In genomic region chr19:7677664-7678311, GRCh38 we compare ENCODE assay signal across 16 cellular contexts. TPM values are rescaled to one million over a fixed set of nuclear protein-coding genes. Genes with fewer than 3 reads are reported as not detected.
DNase-seq lines count a peak whose midpoint lies in the region; ATAC-seq and TF ChIP-seq lines count a peak whose summit lies in the region.
"Had no signal": no experiment of that assay in that cellular context is flagged by ENCODE, and none has a peak within 500 bp of the region (broad histone marks: within the 10 kb centered on the region; RNA-seq: fewer than 3 reads in every experiment).

No MANE protein-coding gene starts in this region.

- peak overlapping the region; percentile 96 for H3K4me2 ChIP-seq in BLaER1

- H3K4me3 Mint-ChIP-seq in activated T-helper 1 cell treated with anti-CD3 and anti-CD28 coated beads, Interleukin-12 subunit alpha, Interleukin-12 subunit beta, Interleukin-2, Interleukin-4 antibody, amounts not matched to agents 30 ng/mL and 10 ng/mL and 1 ng/mL, durations not matched to agents 14 hours and 24 hours and 36 hours: no peak overlapping the region
- peak overlapping the region in 3 of 8 donors; percentile 4 to 57 (median 20) for H3K4me3 Mint-ChIP-seq in naive B cell
- H3K4me3 Mint-ChIP-seq in effector memory CD8-positive, alpha-beta T cell: no peak overlapping the region

- H3K36me3 ChIP-seq in BLaER1: peaks cover 9% of the 10 kb centered on the region

- intact Hi-C loops in activated T-helper 1 cell treated with anti-CD3 and anti-CD28 coated beads, Interleukin-12 subunit alpha, Interleukin-12 subunit beta, Interleukin-2, Interleukin-4 antibody, amounts not matched to agents 30 ng/mL and 10 ng/mL and 1 ng/mL, durations not matched to agents 14 hours and 24 hours and 36 hours (cut with micrococcal nuclease): no loop called here

- H4K20me1 ChIP-seq in BLaER1: peaks cover 30% of the 10 kb centered on the region

- no peak for DNase-seq in activated T-helper 1 cell treated with anti-CD3 and anti-CD28 coated beads, Interleukin-12 subunit alpha, Interleukin-12 subunit beta, Interleukin-2, Interleukin-4 antibody, amounts not matched to agents 30 ng/mL and 10 ng/mL and 1 ng/mL, durations not matched to agents 14 hours and 24 hours and 36 hours (ENCODE audit: low spot score)
- no peak for DNase-seq in naive B cell
- DNase-seq in GM03348 (ENCODE audit: low spot score): no peak
- no peak for DNase-seq in ureter (ENCODE audit: low spot score)
- no peak for DNase-seq in effector memory CD8-positive, alpha-beta T cell
- DNase-seq: activated effector memory CD4-positive, alpha-beta T cell treated with Interleukin-2 at 50 U/mL for 16 hours; KBM-7; left lung; NCI-H1105 treated with DMSO at 0.1 percent for 48 hours; NCI-H748 treated with DMSO at 0.1 percent for 48 hours; stimulated activated CD4-positive, alpha-beta T cell treated with anti-CD3 and anti-CD28 coated beads, Interleukin-15, amount 100 ng/mL, for 24 hours had no signal

- no peak overlapping the region for H3K9ac ChIP-seq in BLaER1

- peaks cover 29% of the 10 kb centered on the region for H3K27me3 Mint-ChIP-seq in activated T-helper 1 cell treated with anti-CD3 and anti-CD28 coated beads, Interleukin-12 subunit alpha, Interleukin-12 subunit beta, Interleukin-2, Interleukin-4 antibody, amounts not matched to agents 30 ng/mL and 10 ng/mL and 1 ng/mL, durations not matched to agents 14 hours and 24 hours and 36 hours (ENCODE audit: insufficient read depth)
- peaks cover 20 to 36% (median 26%) of the 10 kb centered on the region in 3 donors for H3K27me3 Mint-ChIP-seq in naive B cell
- peaks cover 49 to 63% of the 10 kb centered on the region in 2 donors for H3K27me3 Mint-ChIP-seq in effector memory CD8-positive, alpha-beta T cell

- H3K27ac ChIP-seq in BLaER1: no peak overlapping the region
- H3K27ac ChIP-seq: gastroesophageal sphincter had no signal

- H3K9me3 Mint-ChIP-seq in activated T-helper 1 cell treated with anti-CD3 and anti-CD28 coated beads, Interleukin-12 subunit alpha, Interleukin-12 subunit beta, Interleukin-2, Interleukin-4 antibody, amounts not matched to agents 30 ng/mL and 10 ng/mL and 1 ng/mL, durations not matched to agents 14 hours and 24 hours and 36 hours: no peaks in the 10 kb centered on the region
- H3K9me3 Mint-ChIP-seq in naive B cell: peaks cover 0 to 10% (median 2%) of the 10 kb centered on the region in 7 donors
- H3K9me3 Mint-ChIP-seq in effector memory CD8-positive, alpha-beta T cell: no peaks in the 10 kb centered on the region

- H3K27me3 ChIP-seq in BLaER1: peaks cover 14% of the 10 kb centered on the region

- peak; percentile 26; the same call in 1 of the 3 replicates for TF ChIP-seq CTCF in GM12872 (IDR thresholded peaks at IDR 0.05; ENCODE audit: insufficient read depth, low read depth, low read length)

- H3K4me1 ChIP-seq in BLaER1: peaks cover 81% of the 10 kb centered on the region

- peaks cover 8% of the 10 kb centered on the region for H3K36me3 Mint-ChIP-seq in activated T-helper 1 cell treated with anti-CD3 and anti-CD28 coated beads, Interleukin-12 subunit alpha, Interleukin-12 subunit beta, Interleukin-2, Interleukin-4 antibody, amounts not matched to agents 30 ng/mL and 10 ng/mL and 1 ng/mL, durations not matched to agents 14 hours and 24 hours and 36 hours (ENCODE audit: low read depth)
- H3K36me3 Mint-ChIP-seq in naive B cell: no peaks in the 10 kb centered on the region
- peaks cover 33% of the 10 kb centered on the region for H3K36me3 Mint-ChIP-seq in effector memory CD8-positive, alpha-beta T cell (ENCODE audit: insufficient read depth)

- H3K27ac Mint-ChIP-seq in activated T-helper 1 cell treated with anti-CD3 and anti-CD28 coated beads, Interleukin-12 subunit alpha, Interleukin-12 subunit beta, Interleukin-2, Interleukin-4 antibody, amounts not matched to agents 30 ng/mL and 10 ng/mL and 1 ng/mL, durations not matched to agents 14 hours and 24 hours and 36 hours: peak overlapping the region; percentile 27
- H3K27ac Mint-ChIP-seq in naive B cell: peak overlapping the region; percentile 24 to 94 (median 67)
- H3K27ac Mint-ChIP-seq in effector memory CD8-positive, alpha-beta T cell: peak overlapping the region in 1 of 2 donors; percentile 57

- H3K9me3 ChIP-seq in BLaER1: peaks cover 7% of the 10 kb centered on the region; the same call in 1 of the 2 replicates

- peaks cover 56% of the 10 kb centered on the region for H3K4me1 Mint-ChIP-seq in activated T-helper 1 cell treated with anti-CD3 and anti-CD28 coated beads, Interleukin-12 subunit alpha, Interleukin-12 subunit beta, Interleukin-2, Interleukin-4 antibody, amounts not matched to agents 30 ng/mL and 10 ng/mL and 1 ng/mL, durations not matched to agents 14 hours and 24 hours and 36 hours (ENCODE audit: low read depth)
- peaks cover 40 to 67% (median 53%) of the 10 kb centered on the region in 3 donors for H3K4me1 Mint-ChIP-seq in naive B cell
- H3K4me1 Mint-ChIP-seq in effector memory CD8-positive, alpha-beta T cell (ENCODE audit: low read depth in 2 of 2): peaks cover 27 to 40% of the 10 kb centered on the region in 2 donors

- no peak overlapping the region for H3K4me3 ChIP-seq in BLaER1
- H3K4me3 ChIP-seq: gastroesophageal sphincter had no signal

- ATAC-seq in naive B cell (ENCODE audit: low read depth in 2 of 2): no peak
- no peak for ATAC-seq in effector memory CD8-positive, alpha-beta T cell (replicated peaks)
- ATAC-seq: gastroesophageal sphincter, left lung had no signal

RNA-seq across cellular contexts. Expression of gene MCEMP1, which starts 0.9 kb away (rescaled TPM):
- total RNA-seq in activated T-helper 1 cell treated with anti-CD3 and anti-CD28 coated beads, Interleukin-12 subunit alpha, Interleukin-12 subunit beta, Interleukin-2, Interleukin-4 antibody, amounts not matched to agents 30 ng/mL and 10 ng/mL and 1 ng/mL, durations not matched to agents 14 hours and 24 hours and 36 hours: not detected in 2 replicates
- polyA plus RNA-seq in naive B cell (ENCODE audit: low read depth in 6 of 6): under 1 TPM in 2 of 6 donors, not detected in 4; 0.39 to 0.58 TPM
- total RNA-seq in ureter: not detected
- total RNA-seq: epithelial cell of proximal tubule, RPMI7951 had no signal

RNA-seq across cellular contexts. Expression of gene TRAPPC5, which starts 2.8 kb away (rescaled TPM):
- 72.2 and 86.8 TPM in 2 replicates for total RNA-seq in activated T-helper 1 cell treated with anti-CD3 and anti-CD28 coated beads, Interleukin-12 subunit alpha, Interleukin-12 subunit beta, Interleukin-2, Interleukin-4 antibody, amounts not matched to agents 30 ng/mL and 10 ng/mL and 1 ng/mL, durations not matched to agents 14 hours and 24 hours and 36 hours
- polyA plus RNA-seq in naive B cell (ENCODE audit: low read depth in 6 of 6): 100 to 1,000 TPM; 171 to 260 (median 224) TPM
- total RNA-seq in ureter: 80.8 TPM

RNA-seq across cellular contexts. Expression of gene RETN, which starts 8.9 kb away (rescaled TPM):
- not detected in 2 replicates for total RNA-seq in activated T-helper 1 cell treated with anti-CD3 and anti-CD28 coated beads, Interleukin-12 subunit alpha, Interleukin-12 subunit beta, Interleukin-2, Interleukin-4 antibody, amounts not matched to agents 30 ng/mL and 10 ng/mL and 1 ng/mL, durations not matched to agents 14 hours and 24 hours and 36 hours
- polyA plus RNA-seq in naive B cell (ENCODE audit: low read depth in 6 of 6): not detected
- not detected for total RNA-seq in ureter
- total RNA-seq: epithelial cell of proximal tubule, gastroesophageal sphincter, RPMI7951 had no signal

RNA-seq across cellular contexts. Expression of gene FCER2, which starts 24.1 kb away (rescaled TPM):
- total RNA-seq in activated T-helper 1 cell treated with anti-CD3 and anti-CD28 coated beads, Interleukin-12 subunit alpha, Interleukin-12 subunit beta, Interleukin-2, Interleukin-4 antibody, amounts not matched to agents 30 ng/mL and 10 ng/mL and 1 ng/mL, durations not matched to agents 14 hours and 24 hours and 36 hours: not detected in 2 replicates
- polyA plus RNA-seq in naive B cell (ENCODE audit: low read depth in 6 of 6): 100 to 1,000 TPM; 613 to 938 (median 691) TPM
- not detected for total RNA-seq in ureter
- total RNA-seq: epithelial cell of proximal tubule, RPMI7951 had no signal

RNA-seq across cellular contexts. Expression of gene STXBP2, which starts 40.9 kb away (rescaled TPM):
- 101 and 102 TPM in 2 replicates for total RNA-seq in activated T-helper 1 cell treated with anti-CD3 and anti-CD28 coated beads, Interleukin-12 subunit alpha, Interleukin-12 subunit beta, Interleukin-2, Interleukin-4 antibody, amounts not matched to agents 30 ng/mL and 10 ng/mL and 1 ng/mL, durations not matched to agents 14 hours and 24 hours and 36 hours
- polyA plus RNA-seq in naive B cell (ENCODE audit: low read depth in 6 of 6): 10 to 100 TPM; 71.0 to 86.2 (median 79.5) TPM
- 122 TPM for total RNA-seq in ureter
